In the genomic region with DNA sequence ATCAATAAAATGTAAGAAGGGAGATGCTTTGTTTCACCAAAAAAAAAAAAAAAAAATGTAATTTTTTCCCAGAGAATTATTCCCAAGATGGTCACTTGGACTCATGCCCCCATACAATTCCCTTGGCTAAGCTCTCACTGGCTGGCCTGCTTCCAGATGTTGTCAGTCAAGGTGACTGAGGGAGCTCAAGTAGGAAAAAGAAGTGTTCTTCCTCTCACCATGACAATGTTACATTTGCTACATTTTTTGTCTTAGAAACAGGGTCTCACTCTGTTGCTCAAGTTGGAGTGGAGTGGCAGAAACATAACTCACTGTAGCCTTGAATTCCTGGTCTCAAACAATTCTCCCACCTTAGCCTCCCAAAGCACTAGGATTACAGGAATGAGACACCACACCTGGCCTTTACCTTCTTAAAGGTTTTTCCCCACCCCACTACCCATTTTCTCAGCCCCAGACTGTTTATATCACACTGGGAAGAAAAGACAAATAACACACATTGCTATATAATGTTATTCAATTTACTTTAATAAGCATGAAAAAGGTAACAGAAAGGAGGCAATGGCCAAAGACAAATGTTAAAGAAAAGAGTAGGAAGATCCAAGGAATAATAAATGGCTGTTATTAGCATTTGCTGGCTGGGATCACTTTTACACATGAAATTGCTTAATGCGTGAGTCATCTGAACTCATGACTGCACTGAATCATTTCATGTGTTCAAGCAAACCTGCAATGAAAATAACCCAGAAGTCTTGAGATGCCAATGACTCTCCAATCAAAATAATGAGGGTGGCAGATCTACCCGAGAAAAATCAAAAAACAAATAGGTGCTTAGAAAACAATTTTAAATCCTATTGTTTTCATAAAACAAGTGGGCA, we compare ENCODE assay signal across 8 cellular contexts. TPM values are rescaled to one million over a fixed set of nuclear protein-coding genes. Genes with fewer than 3 reads are reported as not detected.
A peak's percentile ranks its signal among the peaks of the same experiment; 100 is the strongest.
DNase-seq lines count a peak whose midpoint lies in the region; ATAC-seq and TF ChIP-seq lines count a peak whose summit lies in the region.

No MANE protein-coding gene starts in this region.

- H3K4me1 ChIP-seq in skeletal muscle tissue (ENCODE audit: control insufficient read depth in 3 of 3, insufficient read depth in 3 of 3, low read length in 3 of 3) (peaks cover 19 to 27% (median 22%) of the 10 kb centered on the region in 3 donors), MM.1S (ENCODE audit: low read length) (no peaks in the 10 kb centered on the region)

- H3K36me3 ChIP-seq in skeletal muscle tissue (ENCODE audit: control insufficient read depth in 3 of 3, insufficient read depth in 3 of 3, low read length in 3 of 3) = no peaks in the 10 kb centered on the region
- H3K36me3 ChIP-seq in MM.1S (replicated peaks; ENCODE audit: insufficient read depth, low read length) = no peaks in the 10 kb centered on the region

- no peak overlapping the region for H2AFZ ChIP-seq in MM.1S (ENCODE audit: low read length)

- peak overlapping the region in 1 of 3 donors; percentile 9 for H3K9ac ChIP-seq in skeletal muscle tissue (ENCODE audit: low read depth in 1 of 3, low read length in 3 of 3)
- no peak overlapping the region for H3K9ac ChIP-seq in MM.1S (ENCODE audit: low read length)

- no peak for ATAC-seq in HG02678 (IDR thresholded peaks at IDR 0.05; ENCODE audit: unreplicated experiment)
- ATAC-seq in GM18505 (IDR thresholded peaks at IDR 0.05; ENCODE audit: unreplicated experiment) = no peak

- H3K4me3 ChIP-seq in skeletal muscle tissue (ENCODE audit: low read length in 3 of 3) (peak overlapping the region in 1 of 3 donors; percentile 13), MM.1S (ENCODE audit: low read length) (no peak overlapping the region)

- no peaks in the 10 kb centered on the region for H3F3A ChIP-seq in MM.1S (ENCODE audit: insufficient read depth, low read length)

- H4K20me1 ChIP-seq in MM.1S (ENCODE audit: insufficient read depth, low read length) = no peaks in the 10 kb centered on the region

- H3K9me2 ChIP-seq in MM.1S (replicated peaks; ENCODE audit: insufficient read depth, low read length) = no peaks in the 10 kb centered on the region

- TF ChIP-seq CTCF in GM10266 (IDR thresholded peaks at IDR 0.05; ENCODE audit: control insufficient read depth, insufficient read depth, low read depth, missing control alignments) (no peak), MM.1S (IDR thresholded peaks at IDR 0.05; ENCODE audit: low read length) (no peak)

- DNase-seq in HCEC 1CT = peak; percentile 94
- peak; percentile 40 for DNase-seq in SW480 (ENCODE audit: low spot score)
- peak; percentile 78 for DNase-seq in glomerular visceral epithelial cell (ENCODE audit: extremely low spot score)
- DNase-seq in GM10266 (ENCODE audit: extremely low spot score) = no peak
- no peak for DNase-seq in MM.1S

- H3K9me3 ChIP-seq in skeletal muscle tissue (ENCODE audit: control insufficient read depth in 3 of 3, low read length in 3 of 3) = no peaks in the 10 kb centered on the region
- no peaks in the 10 kb centered on the region for H3K9me3 ChIP-seq in MM.1S (replicated peaks; ENCODE audit: insufficient read depth, low read length)

- no peak for TF ChIP-seq POLR2A in GM18505 (IDR thresholded peaks at IDR 0.05; ENCODE audit: borderline replicate concordance, extremely low read depth, insufficient read depth, insufficient read length)

- H3K79me2 ChIP-seq in MM.1S (ENCODE audit: low read length) = no peaks in the 10 kb centered on the region

- no peaks in the 10 kb centered on the region for H3K27me3 ChIP-seq in skeletal muscle tissue (ENCODE audit: control insufficient read depth in 3 of 3, insufficient read depth in 3 of 3, low read length in 3 of 3)
- H3K27me3 ChIP-seq in MM.1S (replicated peaks; ENCODE audit: insufficient read depth, low read length) = no peaks in the 10 kb centered on the region

- H3K4me2 ChIP-seq in MM.1S (ENCODE audit: low read depth, low read length) = no peak overlapping the region

- peak overlapping the region; percentile 79 for H3K27ac ChIP-seq in skeletal muscle tissue (ENCODE audit: low read depth, low read length)
- H3K27ac ChIP-seq in MM.1S (ENCODE audit: low read length) = no peak overlapping the region

RNA-seq across cellular contexts. Expression of gene ACVR1, which starts 45.2 kb away (rescaled TPM):
- total RNA-seq in skeletal muscle tissue = 18.8 TPM

Comparison
In these comparisons a context has a peak if more than half of its experiments do, and no peak if none do; other contexts are left out.
1. DNase-seq: peak in HCEC 1CT (single experiment), SW480 (single experiment) and glomerular visceral epithelial cell (single experiment); none in GM10266 (single experiment) and MM.1S (single experiment).